ENCODE assay signal across 8 cellular contexts in genomic region chr12:80936642-80937390, GRCh38. TPM values are rescaled to one million over a fixed set of nuclear protein-coding genes. Genes with fewer than 3 reads are reported as not detected.
A peak's percentile ranks its signal among the peaks of the same experiment; 100 is the strongest.
DNase-seq lines count a peak whose midpoint lies in the region; ATAC-seq and TF ChIP-seq lines count a peak whose summit lies in the region.

No MANE protein-coding gene starts in this region.

- peak overlapping the region; percentile 75 for H3K27ac ChIP-seq in VCaP

- ATAC-seq in GM21423 (IDR thresholded peaks at IDR 0.05; ENCODE audit: unreplicated experiment), result peak; percentile 48
- ATAC-seq in HG03558 (IDR thresholded peaks at IDR 0.05; ENCODE audit: extremely low read depth, unreplicated experiment), result peak; percentile 31
- peak; percentile 85 for ATAC-seq in Right ventricle myocardium superior (ENCODE audit: poor library complexity)
- peak; percentile 84 for ATAC-seq in omental fat pad (ENCODE audit: low FRiP score)

- TF ChIP-seq CTCF in GM10266 (IDR thresholded peaks at IDR 0.05; ENCODE audit: control insufficient read depth, insufficient read depth, low read depth, missing control alignments), result peak; percentile 3
- TF ChIP-seq CTCF in VCaP (conservative IDR thresholded peaks at IDR 0.05), result peak; percentile 12; the same call in 1 of the 2 replicates
- TF ChIP-seq CTCF in omental fat pad (IDR thresholded peaks at IDR 0.05), result no peak

- intact Hi-C loops in Right ventricle myocardium superior (cut with DNase I), result no loop called here

- DNase-seq in GM10266 (ENCODE audit: extremely low spot score) (peak; percentile 48), Right ventricle myocardium superior (peak; percentile 61), omental fat pad (ENCODE audit: low spot score) (no peak), LoVo (ENCODE audit: low spot score) (no peak), GDM1 (lab: John Stamatoyannopoulos, UW) (no peak)

RNA-seq across cellular contexts. Expression of gene LIN7A, which starts 0.9 kb away (rescaled TPM):
- total RNA-seq in Right ventricle myocardium superior (9.8 TPM), omental fat pad (10 to 100 TPM in 1 of 4 donors, 1 to 10 TPM in 3; 4.8 to 16.2 (median 6.6) TPM)

Comparison
In these comparisons a context has a peak if more than half of its experiments do, and no peak if none do; other contexts are left out.
1. DNase-seq: peak in GM10266 (single experiment) and Right ventricle myocardium superior (single experiment); none in omental fat pad (single experiment), LoVo (single experiment) and GDM1 (single experiment).
2. CTCF ChIP-seq: peak in GM10266 (single experiment) and VCaP (single experiment); none in omental fat pad (0 of 3).
3. ATAC-seq: peak in every context shown above with its lines; median percentile 85 in Right ventricle myocardium superior; 84 in omental fat pad; 48 in GM21423; 31 in HG03558.